Comparison of ENCODE assay signal across 15 cellular contexts in the genomic region with DNA sequence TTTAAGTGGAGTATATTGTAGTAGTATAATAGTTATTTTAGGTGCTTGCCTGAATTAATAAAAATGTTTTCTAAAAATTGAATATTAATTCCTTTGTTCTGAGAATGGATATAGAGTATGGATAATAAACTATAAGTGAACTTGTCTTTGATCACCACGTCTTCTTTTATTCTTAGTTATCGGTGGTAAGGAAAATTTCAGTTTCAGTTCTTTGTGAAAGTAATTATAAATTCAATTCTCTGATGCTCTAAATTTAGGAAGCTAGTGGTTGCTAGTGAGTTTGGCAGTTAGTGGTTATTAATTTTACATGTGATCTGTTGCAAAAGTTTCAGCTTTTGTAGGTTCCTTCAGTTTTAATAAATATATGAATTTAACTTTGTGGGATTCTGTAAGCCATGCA. TPM values are rescaled to one million over a fixed set of nuclear protein-coding genes. Genes with fewer than 3 reads are reported as not detected.
DNase-seq lines count a peak whose midpoint lies in the region; ATAC-seq and TF ChIP-seq lines count a peak whose summit lies in the region.
"Had no signal": no experiment of that assay in that cellular context is flagged by ENCODE, and none has a peak within 500 bp of the region (broad histone marks: within the 10 kb centered on the region; RNA-seq: fewer than 3 reads in every experiment).

No MANE protein-coding gene starts in this region.

- no peaks in the 10 kb centered on the region for H3K36me3 ChIP-seq in Caco-2 (ENCODE audit: control insufficient read depth, insufficient read depth, low read length)

- ATAC-seq in GM21619 (IDR thresholded peaks at IDR 0.05; ENCODE audit: unreplicated experiment) (peak; percentile 71), HG03457 (IDR thresholded peaks at IDR 0.05; ENCODE audit: unreplicated experiment) (peak; percentile 62), GM19397 (IDR thresholded peaks at IDR 0.05; ENCODE audit: unreplicated experiment) (no peak)
- ATAC-seq in activated naive CD8-positive, alpha-beta T cell treated with anti-CD3 and anti-CD28 coated beads, Interleukin-2, amount 50 U/mL, for 24 hours = no peak

- H3K4me1 Mint-ChIP-seq in activated naive CD8-positive, alpha-beta T cell treated with anti-CD3 and anti-CD28 coated beads, Interleukin-2, amount 50 U/mL, for 24 hours = peaks cover 28% of the 10 kb centered on the region
- no peaks in the 10 kb centered on the region for H3K4me1 Mint-ChIP-seq in Caco-2 (ENCODE audit: low read depth, unreplicated experiment)
- H3K4me1 Mint-ChIP-seq: neural crest cell had no signal

- H3K9me3 ChIP-seq in Caco-2 = no peaks in the 10 kb centered on the region
- H3K9me3 ChIP-seq: SJSA1 had no signal

- no peaks in the 10 kb centered on the region for H3K4me1 ChIP-seq in Caco-2
- H3K4me1 ChIP-seq: SJSA1 had no signal

- POLR2A ChIA-PET in Caco-2 (lab: Charles Lee) = no interaction called here

- no peak overlapping the region for H3K4me3 ChIP-seq in Caco-2 (ENCODE audit: low read depth, low read length)
- H3K4me3 ChIP-seq: SJSA1 had no signal

- CTCF ChIA-PET in Caco-2 (lab: Charles Lee) = no interaction called here

- peaks cover 69% of the 10 kb centered on the region for H3K36me3 Mint-ChIP-seq in activated naive CD8-positive, alpha-beta T cell treated with anti-CD3 and anti-CD28 coated beads, Interleukin-2, amount 50 U/mL, for 24 hours (ENCODE audit: low read depth)
- peaks cover 10% of the 10 kb centered on the region for H3K36me3 Mint-ChIP-seq in Caco-2 (ENCODE audit: insufficient read depth, unreplicated experiment)

- intact Hi-C loops in Caco-2 (cut with micrococcal nuclease; ENCODE audit: unreplicated experiment) = no loop called here

- no peak for TF ChIP-seq CTCF in Caco-2 (IDR thresholded peaks at IDR 0.05; ENCODE audit: insufficient read depth in 1 of 2, low read depth in 1 of 2, low read length in 1 of 2, severe bottlenecking in 1 of 2, unreplicated experiment in 1 of 2)

- peak overlapping the region; percentile 30 for H3K4me3 Mint-ChIP-seq in activated naive CD8-positive, alpha-beta T cell treated with anti-CD3 and anti-CD28 coated beads, Interleukin-2, amount 50 U/mL, for 24 hours
- no peak overlapping the region for H3K4me3 Mint-ChIP-seq in Caco-2 (ENCODE audit: unreplicated experiment)
- H3K4me3 Mint-ChIP-seq: activated T-helper 1 cell treated with anti-CD3 and anti-CD28 coated beads, Interleukin-12 subunit alpha, Interleukin-12 subunit beta, Interleukin-2, Interleukin-4 antibody, amounts not matched to agents 30 ng/mL and 10 ng/mL and 1 ng/mL, durations not matched to agents 14 hours and 24 hours and 36 hours; neural crest cell had no signal

- DNase-seq in SIG-M5 treated with dmso at 0.1 percent for 504 hours (lab: John Stamatoyannopoulos, UW; ENCODE audit: unreplicated experiment) = peak; percentile 14
- DNase-seq in SIG-M5 (lab: John Stamatoyannopoulos, UW) = no peak
- no peak for DNase-seq in activated naive CD8-positive, alpha-beta T cell treated with anti-CD3 and anti-CD28 coated beads, Interleukin-2, amount 50 U/mL, for 24 hours
- no peak for DNase-seq in Caco-2
- DNase-seq in medulla oblongata (ENCODE audit: extremely low spot score) = no peak
- DNase-seq: DMS153, NCI-H1048, NCI-H524, WERI-Rb-1 had no signal

- peak overlapping the region; percentile 67 for H3K27ac Mint-ChIP-seq in activated naive CD8-positive, alpha-beta T cell treated with anti-CD3 and anti-CD28 coated beads, Interleukin-2, amount 50 U/mL, for 24 hours
- H3K27ac Mint-ChIP-seq in Caco-2 (ENCODE audit: unreplicated experiment) = no peak overlapping the region
- H3K27ac Mint-ChIP-seq: activated T-helper 1 cell treated with anti-CD3 and anti-CD28 coated beads, Interleukin-12 subunit alpha, Interleukin-12 subunit beta, Interleukin-2, Interleukin-4 antibody, amounts not matched to agents 30 ng/mL and 10 ng/mL and 1 ng/mL, durations not matched to agents 14 hours and 24 hours and 36 hours had no signal

- no peaks in the 10 kb centered on the region for H3K27me3 Mint-ChIP-seq in activated naive CD8-positive, alpha-beta T cell treated with anti-CD3 and anti-CD28 coated beads, Interleukin-2, amount 50 U/mL, for 24 hours
- no peaks in the 10 kb centered on the region for H3K27me3 Mint-ChIP-seq in Caco-2 (ENCODE audit: insufficient read depth, unreplicated experiment)

- no peaks in the 10 kb centered on the region for H3K27me3 ChIP-seq in Caco-2 (replicated peaks; ENCODE audit: control insufficient read depth, insufficient read depth, low read length)
- H3K27me3 ChIP-seq: SJSA1 had no signal

- no peaks in the 10 kb centered on the region for H3K9me3 Mint-ChIP-seq in activated naive CD8-positive, alpha-beta T cell treated with anti-CD3 and anti-CD28 coated beads, Interleukin-2, amount 50 U/mL, for 24 hours
- H3K9me3 Mint-ChIP-seq in Caco-2 (ENCODE audit: unreplicated experiment) = no peaks in the 10 kb centered on the region
- H3K9me3 Mint-ChIP-seq: activated T-helper 1 cell treated with anti-CD3 and anti-CD28 coated beads, Interleukin-12 subunit alpha, Interleukin-12 subunit beta, Interleukin-2, Interleukin-4 antibody, amounts not matched to agents 30 ng/mL and 10 ng/mL and 1 ng/mL, durations not matched to agents 14 hours and 24 hours and 36 hours; neural crest cell had no signal

- BruUV-seq in Caco-2 (replicated peaks; lab: Mats Ljungman, UMichigan) = no TSS peak

RNA-seq across cellular contexts. Expression of a gene that starts 30.8 kb away (rescaled TPM):
- 38.4 and 42.0 TPM in 2 replicates for total RNA-seq in Caco-2 (2022)

Comparison
In these comparisons a context has a peak if more than half of its experiments do, and no peak if none do; other contexts are left out.
1. ATAC-seq: peak in GM21619 (single experiment) and HG03457 (single experiment); none in activated naive CD8-positive, alpha-beta T cell treated with anti-CD3 and anti-CD28 coated beads, Interleukin-2, amount 50 U/mL, for 24 hours (single experiment) and GM19397 (single experiment).